15 cellular contexts compared by ENCODE assay signal in the genomic region with DNA sequence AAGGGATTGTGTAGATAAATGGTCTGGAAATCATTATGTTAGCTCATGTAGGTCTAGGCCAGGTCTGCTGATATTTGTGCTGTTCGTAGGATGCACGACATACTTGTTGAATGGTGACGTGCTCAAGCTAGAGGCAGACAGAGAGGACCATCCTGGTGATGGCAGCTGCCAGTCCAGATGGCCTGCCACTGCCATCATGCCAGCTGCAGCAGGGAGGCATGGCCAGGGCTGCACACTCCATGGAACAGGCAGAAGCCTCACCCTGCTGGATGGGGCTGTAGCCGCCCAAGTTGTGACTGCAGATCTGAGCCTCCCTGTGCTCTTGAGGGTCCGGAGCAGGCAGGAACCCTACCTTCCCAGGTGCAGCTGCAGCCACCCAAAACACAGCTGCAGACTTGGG.
"Had no signal": no experiment of that assay in that cellular context is flagged by ENCODE, and none has a peak within 500 bp of the region (broad histone marks: within the 10 kb centered on the region; RNA-seq: fewer than 3 reads in every experiment).

No MANE protein-coding gene starts in this region.

- H3K27ac ChIP-seq: tibial artery, vagina had no signal

- DNase-seq: activated CD4-positive, alpha-beta memory T cell treated with anti-CD3 and anti-CD28 coated beads for 36 hours; activated CD4-positive, alpha-beta T cell treated with anti-CD3 and anti-CD28 coated beads for 1 hour; activated gamma-delta T cell; activated T-cell treated with anti-CD3 and anti-CD28 coated beads, Interleukin-2, amount 50 U/mL, for 4 hours; endodermal cell; immature natural killer cell; left colon; naive thymus-derived CD4-positive, alpha-beta T cell; occipital lobe; stimulated activated CD4-positive, alpha-beta T cell treated with anti-CD3 and anti-CD28 coated beads, Interleukin-15, amount 100 ng/mL, for 24 hours; stimulated activated CD4-positive, alpha-beta T cell treated with anti-CD3 and anti-CD28 coated beads, Interleukin-4, amount 100 ng/mL, for 24 hours; T-helper 9 cell; tibial artery had no signal

- ATAC-seq: activated T-cell treated with anti-CD3 and anti-CD28 coated beads, Interleukin-2, amount 50 U/mL, for 4 hours; left colon; naive thymus-derived CD4-positive, alpha-beta T cell had no signal

- H3K4me1 ChIP-seq: tibial artery, vagina had no signal

- H3K27me3 ChIP-seq: tibial artery, vagina had no signal

- H3K9me3 ChIP-seq: tibial artery, vagina had no signal

- H3K4me3 ChIP-seq: lung, tibial artery, vagina had no signal
